In genomic region chr16:88389191-88389590, GRCh38 we compare ENCODE assay signal across 15 cellular contexts.
"Had no signal": no experiment of that assay in that cellular context is flagged by ENCODE, and none has a peak within 500 bp of the region (broad histone marks: within the 10 kb centered on the region; RNA-seq: fewer than 3 reads in every experiment).

No MANE protein-coding gene starts in this region.

- H3K36me3 Mint-ChIP-seq: natural killer cell treated with Interleukin-12 subunit alpha and Interleukin-12 subunit beta and Interleukin-15 and Interleukin-18, amount 100 ng/mL, for 72 hours had no signal

- H3K4me3 ChIP-seq: left lung, thyroid gland, upper lobe of right lung had no signal

- H3K9me3 ChIP-seq: left lung, thyroid gland, upper lobe of right lung had no signal

- ATAC-seq: activated CD4-positive, alpha-beta T cell treated with anti-CD3 and anti-CD28 coated beads for 36 hours; foreskin keratinocyte; natural killer cell treated with Interleukin-12 subunit alpha and Interleukin-12 subunit beta and Interleukin-15 and Interleukin-18, amount 100 ng/mL, for 72 hours had no signal

- H3K27ac ChIP-seq: foreskin keratinocyte, thyroid gland had no signal

- H3K4me1 ChIP-seq: foreskin keratinocyte had no signal

- H3K9me3 Mint-ChIP-seq: activated B cell treated with CpG ODN at 0.5 μM for 24 hours; activated naive CD4-positive, alpha-beta T cell treated with anti-CD3 and anti-CD28 coated beads for 36 hours; natural killer cell treated with Interleukin-12 subunit alpha and Interleukin-12 subunit beta and Interleukin-15 and Interleukin-18, amount 100 ng/mL, for 72 hours; stimulated activated naive CD8-positive, alpha-beta T cell treated with anti-CD3 and anti-CD28 coated beads, Interleukin-15, Interleukin-2, amounts not matched to agents 100 ng/mL and 50 ng/mL, for 24 hours had no signal

- H3K4me3 Mint-ChIP-seq: activated B cell treated with CpG ODN at 0.5 μM for 24 hours; activated CD4-positive, alpha-beta T cell treated with anti-CD3 and anti-CD28 coated beads for 36 hours; activated naive CD4-positive, alpha-beta T cell treated with anti-CD3 and anti-CD28 coated beads for 36 hours; natural killer cell treated with Interleukin-12 subunit alpha and Interleukin-12 subunit beta and Interleukin-15 and Interleukin-18, amount 100 ng/mL, for 72 hours; stimulated activated naive CD8-positive, alpha-beta T cell treated with anti-CD3 and anti-CD28 coated beads, Interleukin-15, Interleukin-2, amounts not matched to agents 100 ng/mL and 50 ng/mL, for 24 hours had no signal

- H3K4me1 Mint-ChIP-seq: activated CD4-positive, alpha-beta T cell treated with anti-CD3 and anti-CD28 coated beads for 36 hours had no signal

- H3K36me3 ChIP-seq: left lung, thyroid gland, upper lobe of right lung had no signal

- DNase-seq: activated B cell treated with CpG ODN at 0.5 μM for 24 hours; activated CD4-positive, alpha-beta T cell treated with anti-CD3 and anti-CD28 coated beads for 36 hours; activated CD4-positive, alpha-beta T cell treated with anti-CD3 and anti-CD28 coated beads, Interleukin-2, amount 50 U/mL, for 48 hours; activated naive CD4-positive, alpha-beta T cell treated with anti-CD3 and anti-CD28 coated beads for 36 hours; activated T-cell treated with anti-CD3 and anti-CD28 coated beads, Interleukin-2, amount 50 U/mL, for 48 hours; central memory CD4-positive, alpha-beta T cell; effector memory CD4-positive, alpha-beta T cell; foreskin keratinocyte; midbrain; T-helper 1 cell; thyroid gland; upper lobe of right lung had no signal

- H3K27ac Mint-ChIP-seq: activated B cell treated with CpG ODN at 0.5 μM for 24 hours; activated CD4-positive, alpha-beta T cell treated with anti-CD3 and anti-CD28 coated beads for 36 hours; activated naive CD4-positive, alpha-beta T cell treated with anti-CD3 and anti-CD28 coated beads for 36 hours; natural killer cell treated with Interleukin-12 subunit alpha and Interleukin-12 subunit beta and Interleukin-15 and Interleukin-18, amount 100 ng/mL, for 72 hours; stimulated activated naive CD8-positive, alpha-beta T cell treated with anti-CD3 and anti-CD28 coated beads, Interleukin-15, Interleukin-2, amounts not matched to agents 100 ng/mL and 50 ng/mL, for 24 hours had no signal

- H3K27me3 ChIP-seq: thyroid gland had no signal
